ENCODE assay signal across 14 cellular contexts in the genomic region with DNA sequence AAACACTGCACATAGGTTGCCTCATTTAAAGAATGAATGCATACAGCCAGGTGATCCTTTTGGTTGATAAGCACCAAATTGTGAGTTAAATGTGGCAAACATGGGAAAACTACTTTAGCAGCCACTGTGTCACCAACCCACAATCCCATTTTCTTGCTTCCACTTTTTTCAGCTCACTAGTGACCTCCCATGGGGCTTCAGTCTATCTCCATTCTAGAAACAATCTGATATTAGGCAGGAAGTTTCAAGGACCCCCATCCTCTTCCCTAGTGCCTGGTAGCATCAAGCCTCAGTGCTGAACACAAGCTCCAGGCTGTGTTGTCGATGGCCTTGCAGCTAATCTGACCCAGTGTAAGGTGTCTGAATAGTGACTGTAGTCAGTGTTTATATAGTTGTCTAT.
DNase-seq lines count a peak whose midpoint lies in the region; ATAC-seq, FAIRE-seq and TF ChIP-seq lines count a peak whose summit lies in the region.
"Had no signal": no experiment of that assay in that cellular context is flagged by ENCODE, and none has a peak within 500 bp of the region (broad histone marks: within the 10 kb centered on the region; RNA-seq: fewer than 3 reads in every experiment).

No MANE protein-coding gene starts in this region.

- DNase-seq in HepG2 (ENCODE audit: low spot score) (no peak), right lobe of liver (no peak), WERI-Rb-1 (no peak), medulla oblongata (ENCODE audit: extremely low spot score) (peak; percentile 20), SIG-M5 treated with dmso at 0.1 percent for 504 hours (lab: John Stamatoyannopoulos, UW; ENCODE audit: unreplicated experiment) (no peak)
- DNase-seq: Calu3; CD8-positive, alpha-beta T cell; H9 had no signal

- intact Hi-C loops in HepG2 (cut with micrococcal nuclease; ENCODE audit: unreplicated experiment) (no loop called here), right lobe of liver (cut with DNase I) (no loop called here)

- no peak for TF ChIP-seq EP300 in HepG2 (IDR thresholded peaks at IDR 0.05; ENCODE audit: low read depth in 2 of 2, low read length in 2 of 2)
- no peak for TF ChIP-seq EP300 in HepG2 (CRISPR knock-in tag; IDR thresholded peaks at IDR 0.05; ENCODE audit: borderline replicate concordance)

- H3K4me1 ChIP-seq in HepG2 (ENCODE audit: insufficient read depth, low read length) (no peaks in the 10 kb centered on the region), right lobe of liver (no peaks in the 10 kb centered on the region)
- H3K4me1 ChIP-seq: BLaER1 treated with 17β-estradiol and CSF1 and Interleukin-3, amounts not matched to agents 10 nM and 100 nM had no signal

- TF ChIP-seq CTCF in HepG2 (CRISPR knock-in tag; IDR thresholded peaks at IDR 0.05): peak; percentile 32; the same call in 1 of the 2 replicates
- no peak for TF ChIP-seq CTCF in right lobe of liver (IDR thresholded peaks at IDR 0.05)
- 0 out of 2 replicates have a peak, but pooled peaks have one; percentile 16 for TF ChIP-seq CTCF in WERI-Rb-1 (IDR thresholded peaks at IDR 0.05; ENCODE audit: low read depth, low read length)

- no peaks in the 10 kb centered on the region for H3K27me3 ChIP-seq in HepG2 (ENCODE audit: control insufficient read depth in 1 of 2, insufficient read depth in 2 of 2, low read length in 2 of 2)
- no peaks in the 10 kb centered on the region for H3K27me3 ChIP-seq in right lobe of liver
- no peaks in the 10 kb centered on the region for H3K27me3 ChIP-seq in WERI-Rb-1 (ENCODE audit: insufficient read depth, low read depth, severe bottlenecking)
- H3K27me3 ChIP-seq: BLaER1 treated with 17β-estradiol and CSF1 and Interleukin-3, amounts not matched to agents 10 nM and 100 nM had no signal

- H4K20me1 ChIP-seq in HepG2 (ENCODE audit: insufficient read depth, low read length): no peaks in the 10 kb centered on the region
- H4K20me1 ChIP-seq: BLaER1 treated with 17β-estradiol and CSF1 and Interleukin-3, amounts not matched to agents 10 nM and 100 nM had no signal

- WGBS in HepG2 (ENCODE audit: low lambda C conversion rate): 80% methylated on average over 1 of the region's 1 CpG
- WGBS in right lobe of liver (ENCODE audit: insufficient coverage, low coverage, low lambda C conversion rate, missing lambda C conversion rate): no CpG with 5 or more reads among the region's 1 CpG

- H3K79me2 ChIP-seq in HepG2 (ENCODE audit: insufficient read depth, low read length): no peaks in the 10 kb centered on the region

- TF ChIP-seq POLR2A in HepG2 (IDR thresholded peaks at IDR 0.05; ENCODE audit: insufficient read depth in 1 of 2, low read depth in 2 of 2, low read length in 2 of 2) (no peak), right lobe of liver (IDR thresholded peaks at IDR 0.05) (no peak)

- H3K4me3 ChIP-seq in HepG2 (replicated peaks in 1 of 3; ENCODE audit: insufficient read depth in 1 of 3, low read depth in 2 of 3, low read length in 3 of 3): no peak overlapping the region
- H3K4me3 ChIP-seq in right lobe of liver: no peak overlapping the region
- no peak overlapping the region for H3K4me3 ChIP-seq in WERI-Rb-1 (ENCODE audit: low read depth, low read length)
- H3K4me3 ChIP-seq: BLaER1 treated with 17β-estradiol and CSF1 and Interleukin-3, amounts not matched to agents 10 nM and 100 nM had no signal

- CTCF ChIA-PET in HepG2 (lab: Yijun Ruan, JAX; ENCODE audit: low intra/inter-chr PET ratio, low total read pairs): no interaction called here

- no peak overlapping the region for H3K27ac ChIP-seq in HepG2 (ENCODE audit: extremely low read length, insufficient read depth, low read length)
- no peak overlapping the region for H3K27ac ChIP-seq in right lobe of liver
- H3K27ac ChIP-seq in WERI-Rb-1: no peak overlapping the region
- H3K27ac ChIP-seq: BLaER1 treated with 17β-estradiol and CSF1 and Interleukin-3, amounts not matched to agents 10 nM and 100 nM had no signal

- TF ChIP-seq RAD21 in HepG2 (CRISPR knock-in tag; IDR thresholded peaks at IDR 0.05): no peak

- ATAC-seq in HepG2 (no peak), right lobe of liver (no peak), GM18909 (IDR thresholded peaks at IDR 0.05; ENCODE audit: poor library complexity, unreplicated experiment) (no peak), GM18517 (IDR thresholded peaks at IDR 0.05; ENCODE audit: unreplicated experiment) (no peak)
- ATAC-seq: CD8-positive, alpha-beta T cell had no signal

- H3K36me3 ChIP-seq in HepG2 (replicated peaks in 1 of 2; ENCODE audit: control insufficient read depth in 1 of 2, insufficient read depth in 2 of 2, low read length in 2 of 2) (no peaks in the 10 kb centered on the region), right lobe of liver (no peaks in the 10 kb centered on the region), WERI-Rb-1 (no peaks in the 10 kb centered on the region)
- H3K36me3 ChIP-seq: BLaER1 treated with 17β-estradiol and CSF1 and Interleukin-3, amounts not matched to agents 10 nM and 100 nM had no signal

- H2AFZ ChIP-seq in HepG2 (ENCODE audit: low read length): no peak overlapping the region

- POLR2A ChIA-PET in HepG2 (lab: Yijun Ruan, JAX): no interaction called here

- no peaks in the 10 kb centered on the region for H3K9me3 ChIP-seq in HepG2 (ENCODE audit: low read length)
- H3K9me3 ChIP-seq in right lobe of liver: no peaks in the 10 kb centered on the region
- no peaks in the 10 kb centered on the region for H3K9me3 ChIP-seq in WERI-Rb-1 (ENCODE audit: severe bottlenecking)
- H3K9me3 ChIP-seq: BLaER1 treated with 17β-estradiol and CSF1 and Interleukin-3, amounts not matched to agents 10 nM and 100 nM had no signal

- no peak overlapping the region for H3K9ac ChIP-seq in HepG2 (ENCODE audit: insufficient read depth, low read depth, low read length)
- H3K9ac ChIP-seq: BLaER1 treated with 17β-estradiol and CSF1 and Interleukin-3, amounts not matched to agents 10 nM and 100 nM had no signal

- no peak for FAIRE-seq in HepG2 (lab: Jason Lieb, UNC)
- FAIRE-seq: G401.6, GM12891, H1 had no signal

- no peak overlapping the region for H3K4me2 ChIP-seq in HepG2 (ENCODE audit: low read depth, low read length)
- H3K4me2 ChIP-seq: BLaER1 treated with 17β-estradiol and CSF1 and Interleukin-3, amounts not matched to agents 10 nM and 100 nM had no signal

- BruUV-seq in HepG2 (replicated peaks; lab: Mats Ljungman, UMichigan): no TSS peak

- in situ Hi-C loops in HepG2 (cut with HindIII; ENCODE audit: extremely low pct_ligation_motif_present, low pct_unique_long_range_greater_than_20kb): no loop called here

TF ChIP-seq in HepG2, 621 proteins besides CTCF, POLR2A, EP300 and RAD21:
- no peak for TF ChIP-seq KLF16 (CRISPR knock-in tag; IDR thresholded peaks at IDR 0.05)
- TF ChIP-seq, protein P1, sequence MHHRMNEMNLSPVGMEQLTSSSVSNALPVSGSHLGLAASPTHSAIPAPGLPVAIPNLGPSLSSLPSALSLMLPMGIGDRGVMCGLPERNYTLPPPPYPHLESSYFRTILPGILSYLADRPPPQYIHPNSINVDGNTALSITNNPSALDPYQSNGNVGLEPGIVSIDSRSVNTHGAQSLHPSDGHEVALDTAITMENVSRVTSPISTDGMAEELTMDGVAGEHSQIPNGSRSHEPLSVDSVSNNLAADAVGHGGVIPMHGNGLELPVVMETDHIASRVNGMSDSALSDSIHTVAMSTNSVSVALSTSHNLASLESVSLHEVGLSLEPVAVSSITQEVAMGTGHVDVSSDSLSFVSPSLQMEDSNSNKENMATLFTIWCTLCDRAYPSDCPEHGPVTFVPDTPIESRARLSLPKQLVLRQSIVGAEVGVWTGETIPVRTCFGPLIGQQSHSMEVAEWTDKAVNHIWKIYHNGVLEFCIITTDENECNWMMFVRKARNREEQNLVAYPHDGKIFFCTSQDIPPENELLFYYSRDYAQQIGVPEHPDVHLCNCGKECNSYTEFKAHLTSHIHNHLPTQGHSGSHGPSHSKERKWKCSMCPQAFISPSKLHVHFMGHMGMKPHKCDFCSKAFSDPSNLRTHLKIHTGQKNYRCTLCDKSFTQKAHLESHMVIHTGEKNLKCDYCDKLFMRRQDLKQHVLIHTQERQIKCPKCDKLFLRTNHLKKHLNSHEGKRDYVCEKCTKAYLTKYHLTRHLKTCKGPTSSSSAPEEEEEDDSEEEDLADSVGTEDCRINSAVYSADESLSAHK (CRISPR knock-in tag; IDR thresholded peaks at IDR 0.05; ENCODE audit: borderline replicate concordance): peak; percentile 84; the same call in 1 of the 2 replicates
- no peak for TF ChIP-seq ZNF468 (CRISPR knock-in tag; IDR thresholded peaks at IDR 0.05)
- TF ChIP-seq TP53 (CRISPR knock-in tag; conservative IDR thresholded peaks at IDR 0.05): no peak
- no peak for TF ChIP-seq ZNF441 (CRISPR knock-in tag; IDR thresholded peaks at IDR 0.05; ENCODE audit: borderline replicate concordance)
- no peak for TF ChIP-seq RFX5 (IDR thresholded peaks at IDR 0.05; ENCODE audit: low read depth, low read length)
- no peak for TF ChIP-seq ARNT2 (CRISPR knock-in tag; IDR thresholded peaks at IDR 0.05; ENCODE audit: low read depth)
- TF ChIP-seq ZNF251 (CRISPR knock-in tag; IDR thresholded peaks at IDR 0.05): no peak
- no peak for TF ChIP-seq ZNF124 (CRISPR knock-in tag; IDR thresholded peaks at IDR 0.05)
- TF ChIP-seq STAG1 (CRISPR knock-in tag; IDR thresholded peaks at IDR 0.05): peak; percentile 46

Comparison
In these comparisons a context has a peak if more than half of its experiments do, and no peak if none do; other contexts are left out.
1. CTCF ChIP-seq: peak in HepG2 (single experiment) and WERI-Rb-1 (single experiment); none in right lobe of liver (0 of 4).